In genomic region chr1:51192213-51192843, GRCh38 we compare ENCODE assay signal across 8 cellular contexts. TPM values are rescaled to one million over a fixed set of nuclear protein-coding genes. Genes with fewer than 3 reads are reported as not detected.
A peak's percentile ranks its signal among the peaks of the same experiment; 100 is the strongest.
DNase-seq lines count a peak whose midpoint lies in the region; ATAC-seq, FAIRE-seq and TF ChIP-seq lines count a peak whose summit lies in the region.

No MANE protein-coding gene starts in this region.

- no peak overlapping the region for H3K4me3 ChIP-seq in bronchial epithelial cell (ENCODE audit: low read depth, low read length)

- ATAC-seq in GM18511 (IDR thresholded peaks at IDR 0.05; ENCODE audit: unreplicated experiment): no peak

- peak; percentile 78 for TF ChIP-seq CTCF in bronchial epithelial cell (IDR thresholded peaks at IDR 0.05; ENCODE audit: insufficient read depth, low read length, severe bottlenecking)

- FAIRE-seq in bronchial epithelial cell (lab: Jason Lieb, UNC): no peak

- H3K36me3 ChIP-seq in bronchial epithelial cell (ENCODE audit: control insufficient read depth, insufficient read depth, low read length): no peaks in the 10 kb centered on the region

- no peaks in the 10 kb centered on the region for H3K27me3 ChIP-seq in bronchial epithelial cell (ENCODE audit: control insufficient read depth, insufficient read depth, low read length)

- DNase-seq in SKM-1 treated with dmso at 0.1 percent for 144 hours (lab: John Stamatoyannopoulos, UW; ENCODE audit: unreplicated experiment) (peak; percentile 55), SKM-1 (lab: John Stamatoyannopoulos, UW; ENCODE audit: unreplicated experiment) (no peak), NCI-H146 (lab: John Stamatoyannopoulos, UW) (peak; percentile 53), UCSD-AML1 (lab: John Stamatoyannopoulos, UW; ENCODE audit: unreplicated experiment) (peak; percentile 31), bronchial epithelial cell (ENCODE audit: low read depth) (peak; percentile 67), kidney glomerular epithelial cell (lab: John Stamatoyannopoulos, UW) (peak; percentile 35)
- peak; percentile 66 for DNase-seq in stimulated activated CD4-positive, alpha-beta T cell treated with anti-CD3 and anti-CD28 coated beads, Interleukin-4, amount 100 ng/mL, for 24 hours

RNA-seq across cellular contexts. Expression of gene RNF11, which starts 43.7 kb away (rescaled TPM):
- 94.0 and 184 TPM in 2 replicates for total RNA-seq in bronchial epithelial cell
